In the genomic region with DNA sequence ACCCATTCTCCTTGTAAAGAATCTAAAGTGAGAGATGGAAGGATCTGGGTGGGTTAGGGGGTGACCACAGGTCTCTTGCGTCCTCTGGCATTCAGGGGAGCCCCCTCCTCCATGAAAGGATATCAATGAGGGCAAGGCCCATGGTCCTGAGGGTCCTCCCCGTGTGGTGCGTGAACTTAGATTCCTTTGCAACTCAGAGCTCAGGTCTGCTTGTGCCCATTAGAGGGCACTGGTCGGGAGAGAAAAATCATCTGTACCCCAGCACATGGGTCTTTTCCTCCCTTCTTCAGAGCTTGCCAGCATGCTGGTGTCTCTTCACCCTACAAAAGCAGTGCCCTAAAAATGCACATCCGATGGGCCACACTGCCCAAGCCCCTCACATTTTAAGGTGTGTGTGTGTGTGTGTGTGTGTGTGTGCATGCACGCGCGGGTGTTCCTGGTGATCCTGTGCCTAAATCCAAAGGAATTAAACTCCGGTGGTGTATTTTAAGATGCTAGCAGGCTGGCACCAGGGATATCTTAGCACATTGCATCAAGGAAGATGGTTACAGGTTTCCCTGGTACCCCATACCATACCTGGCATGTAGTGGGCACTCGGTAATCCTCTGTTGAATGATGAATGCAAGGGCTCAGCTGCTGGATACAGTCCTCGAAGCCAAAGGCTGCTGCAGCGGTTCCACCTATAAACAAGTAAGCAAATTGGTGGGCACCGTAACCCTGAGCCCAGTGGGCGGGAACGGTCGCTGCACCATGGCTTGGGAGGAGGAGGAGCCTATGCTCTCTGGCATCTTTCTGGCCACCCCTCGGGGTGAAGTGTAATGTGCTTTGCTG, we compare ENCODE assay signal across 13 cellular contexts. TPM values are rescaled to one million over a fixed set of nuclear protein-coding genes. Genes with fewer than 3 reads are reported as not detected.
DNase-seq lines count a peak whose midpoint lies in the region; ATAC-seq, FAIRE-seq and TF ChIP-seq lines count a peak whose summit lies in the region.
"Had no signal": no experiment of that assay in that cellular context is flagged by ENCODE, and none has a peak within 500 bp of the region (broad histone marks: within the 10 kb centered on the region; RNA-seq: fewer than 3 reads in every experiment).

No MANE protein-coding gene starts in this region.

- no peak overlapping the region for H2BK12ac ChIP-seq in H1 (ENCODE audit: low read depth, low read length)

- no peak overlapping the region for H3K9ac ChIP-seq in H1 (replicated peaks in 1 of 4; ENCODE audit: extremely low read depth in 1 of 4, low read depth in 3 of 4, low read length in 3 of 4)

- peak overlapping the region; percentile 98 for H3K27ac Mint-ChIP-seq in Caco-2 (ENCODE audit: unreplicated experiment)
- H3K27ac Mint-ChIP-seq in activated T-helper 1 cell treated with anti-CD3 and anti-CD28 coated beads, Interleukin-12 subunit alpha, Interleukin-12 subunit beta, Interleukin-2, Interleukin-4 antibody, amounts not matched to agents 30 ng/mL and 10 ng/mL and 1 ng/mL, durations not matched to agents 14 hours and 24 hours and 36 hours: no peak overlapping the region
- no peak overlapping the region for H3K27ac Mint-ChIP-seq in activated T-helper 17 cell treated with anti-CD3 and anti-CD28 coated beads, Interleukin-2, amount 50 U/mL, for 72 hours
- H3K27ac Mint-ChIP-seq: naive B cell had no signal

- no peak overlapping the region for H2BK20ac ChIP-seq in H1 (ENCODE audit: low read length)

- no peak overlapping the region for H3K14ac ChIP-seq in H1 (ENCODE audit: insufficient read length)

- H3K79me2 ChIP-seq in H1 (ENCODE audit: control insufficient read depth in 1 of 2, insufficient read depth in 2 of 2, low read length in 2 of 2): no peaks in the 10 kb centered on the region

- DNase-seq in Caco-2: peak in 1 of 2 experiments; percentile 32
- DNase-seq in H1 (ENCODE audit: low read depth in 1 of 2, low spot score in 2 of 2): no peak
- DNase-seq in retinal pigment epithelial cell (ENCODE audit: low read depth): no peak
- DNase-seq in T-helper 9 cell: no peak
- no peak for DNase-seq in activated T-helper 1 cell treated with anti-CD3 and anti-CD28 coated beads, Interleukin-12 subunit alpha, Interleukin-12 subunit beta, Interleukin-2, Interleukin-4 antibody, amounts not matched to agents 30 ng/mL and 10 ng/mL and 1 ng/mL, durations not matched to agents 14 hours and 24 hours and 36 hours (ENCODE audit: low spot score)
- DNase-seq in testis: no peak
- DNase-seq: activated CD4-positive, alpha-beta T cell treated with anti-CD3 and anti-CD28 coated beads for 48 hours; GDM1; naive B cell had no signal

- H3K4me1 Mint-ChIP-seq in Caco-2 (ENCODE audit: low read depth, unreplicated experiment): peaks cover 34% of the 10 kb centered on the region
- peaks cover 4% of the 10 kb centered on the region for H3K4me1 Mint-ChIP-seq in activated T-helper 1 cell treated with anti-CD3 and anti-CD28 coated beads, Interleukin-12 subunit alpha, Interleukin-12 subunit beta, Interleukin-2, Interleukin-4 antibody, amounts not matched to agents 30 ng/mL and 10 ng/mL and 1 ng/mL, durations not matched to agents 14 hours and 24 hours and 36 hours (ENCODE audit: low read depth)
- H3K4me1 Mint-ChIP-seq in activated T-helper 17 cell treated with anti-CD3 and anti-CD28 coated beads, Interleukin-2, amount 50 U/mL, for 72 hours: no peaks in the 10 kb centered on the region

- H3K18ac ChIP-seq in H1 (ENCODE audit: extremely low read depth, low read length): no peak overlapping the region

- H4K5ac ChIP-seq in H1 (ENCODE audit: insufficient read length, low read depth, low read length): no peak overlapping the region

- TF ChIP-seq CTCF in Caco-2 (IDR thresholded peaks at IDR 0.05; ENCODE audit: insufficient read depth in 1 of 2, low read depth in 1 of 2, low read length in 1 of 2, severe bottlenecking in 1 of 2, unreplicated experiment in 1 of 2): no peak
- TF ChIP-seq CTCF in LNCAP (IDR thresholded peaks at IDR 0.05): peak; percentile 13; the same call in 1 of the 2 replicates
- peak; percentile 21 to 33 (median 24); a peak in 3 of 4 replicates for TF ChIP-seq CTCF in H1 (IDR thresholded peaks at IDR 0.05; ENCODE audit: control extremely low read depth in 1 of 3, insufficient read depth in 1 of 3, low read depth in 1 of 3, low read length in 3 of 3)
- TF ChIP-seq CTCF in retinal pigment epithelial cell (conservative IDR thresholded peaks at IDR 0.05; ENCODE audit: low read depth, low read length): peak; percentile 55
- TF ChIP-seq CTCF in testis (IDR thresholded peaks at IDR 0.05): peak in 1 of 3 experiments; percentile 6

- no peak overlapping the region for H3K27ac ChIP-seq in H1 (ENCODE audit: low read depth, low read length)
- no peak overlapping the region for H3K27ac ChIP-seq in testis

- no peak for FAIRE-seq in H1 (lab: Jason Lieb, UNC)
- FAIRE-seq: astrocyte, RCC 7860 had no signal

- peaks cover 1 to 2% of the 10 kb centered on the region in 2 experiments for H4K20me1 ChIP-seq in H1 (replicated peaks in 1 of 2; ENCODE audit: control insufficient read depth in 1 of 2, insufficient read depth in 2 of 2, low read length in 2 of 2)

- H3K4me1 ChIP-seq in Caco-2: peaks cover 41% of the 10 kb centered on the region
- H3K4me1 ChIP-seq in H1 (replicated peaks in 1 of 4; ENCODE audit: control insufficient read depth in 3 of 4, insufficient read depth in 4 of 4, low read length in 3 of 4): peaks cover 0 to 5% (median under 1%) of the 10 kb centered on the region in 4 experiments; a peak in 3 of 7 replicates
- H3K4me1 ChIP-seq in testis: peaks cover 45% of the 10 kb centered on the region

- H3K9me3 Mint-ChIP-seq in Caco-2 (ENCODE audit: unreplicated experiment): no peaks in the 10 kb centered on the region
- H3K9me3 Mint-ChIP-seq in activated T-helper 1 cell treated with anti-CD3 and anti-CD28 coated beads, Interleukin-12 subunit alpha, Interleukin-12 subunit beta, Interleukin-2, Interleukin-4 antibody, amounts not matched to agents 30 ng/mL and 10 ng/mL and 1 ng/mL, durations not matched to agents 14 hours and 24 hours and 36 hours: no peaks in the 10 kb centered on the region
- H3K9me3 Mint-ChIP-seq in activated T-helper 17 cell treated with anti-CD3 and anti-CD28 coated beads, Interleukin-2, amount 50 U/mL, for 72 hours: no peaks in the 10 kb centered on the region
- H3K9me3 Mint-ChIP-seq: naive B cell had no signal

- no peak overlapping the region for H3K4me3 Mint-ChIP-seq in Caco-2 (ENCODE audit: unreplicated experiment)
- no peak overlapping the region for H3K4me3 Mint-ChIP-seq in activated T-helper 1 cell treated with anti-CD3 and anti-CD28 coated beads, Interleukin-12 subunit alpha, Interleukin-12 subunit beta, Interleukin-2, Interleukin-4 antibody, amounts not matched to agents 30 ng/mL and 10 ng/mL and 1 ng/mL, durations not matched to agents 14 hours and 24 hours and 36 hours
- H3K4me3 Mint-ChIP-seq in activated T-helper 17 cell treated with anti-CD3 and anti-CD28 coated beads, Interleukin-2, amount 50 U/mL, for 72 hours: no peak overlapping the region
- H3K4me3 Mint-ChIP-seq: naive B cell had no signal

- peaks cover 9% of the 10 kb centered on the region; the same call in 1 of the 2 replicates for H3K23me2 ChIP-seq in H1 (ENCODE audit: low read depth, low read length)

- no peak overlapping the region for H3K56ac ChIP-seq in H1 (replicated peaks; ENCODE audit: insufficient read length, low read depth, low read length)

- H2AK5ac ChIP-seq in H1 (ENCODE audit: low read depth, low read length): no peak overlapping the region

- TF ChIP-seq RAD21 in H1 (IDR thresholded peaks at IDR 0.05 in 1 of 2, conservative IDR thresholded peaks at IDR 0.05 in 1 of 2; ENCODE audit: low read depth in 2 of 2, low read length in 2 of 2): peak in 1 of 2 experiments; percentile 16; a peak in 1 of 4 replicates

- POLR2A ChIA-PET in Caco-2 (lab: Charles Lee): no interaction called here
- POLR2A ChIA-PET in H1 (lab: Charles Lee; ENCODE audit: partially characterized antibody): interaction anchor here (1.2 kb wide), 1 partner anchor 26 kb away, joined by 3 read pairs; no protein-coding TSS in a partner anchor

- CTCF ChIA-PET in Caco-2 (lab: Charles Lee) (interaction anchor here (0.6 to 2.7 kb wide), 4 partner anchors 13 to 364 kb away, joined by 3 to 23 read pairs (median 4); no protein-coding TSS in a partner anchor), H1 (lab: Charles Lee; ENCODE audit: partially characterized antibody) (interaction anchor here (1.0 to 6.3 kb wide), 13 partner anchors 8 to 59 kb away, joined by 3 to 55 read pairs (median 3); no protein-coding TSS in a partner anchor)

- intact Hi-C loops in Caco-2 (cut with micrococcal nuclease; ENCODE audit: unreplicated experiment): no loop called here
- intact Hi-C loops in activated T-helper 1 cell treated with anti-CD3 and anti-CD28 coated beads, Interleukin-12 subunit alpha, Interleukin-12 subunit beta, Interleukin-2, Interleukin-4 antibody, amounts not matched to agents 30 ng/mL and 10 ng/mL and 1 ng/mL, durations not matched to agents 14 hours and 24 hours and 36 hours (cut with micrococcal nuclease): no loop called here
- intact Hi-C loops in testis (cut with DNase I; ENCODE audit: low total_unique reads): no loop called here

- no peak overlapping the region for H4K8ac ChIP-seq in H1 (ENCODE audit: extremely low read depth, insufficient read depth, low read length)

- H3K4ac ChIP-seq in H1 (replicated peaks; ENCODE audit: insufficient read length, low read depth, low read length): no peak overlapping the region

- H3K36me3 ChIP-seq in Caco-2 (ENCODE audit: control insufficient read depth, insufficient read depth, low read length) (no peaks in the 10 kb centered on the region), H1 (ENCODE audit: control insufficient read depth in 2 of 4, insufficient read depth in 4 of 4, low read length in 3 of 4) (no peaks in the 10 kb centered on the region), testis (ENCODE audit: low read depth, missing control alignments) (no peaks in the 10 kb centered on the region)

- H3K27me3 ChIP-seq in Caco-2 (replicated peaks; ENCODE audit: control insufficient read depth, insufficient read depth, low read length) (no peaks in the 10 kb centered on the region), H1 (replicated peaks in 1 of 4; ENCODE audit: control insufficient read depth in 3 of 4, extremely low read depth in 1 of 4, insufficient read depth in 3 of 4, low read length in 3 of 4) (peaks cover 6 to 50% (median 41%) of the 10 kb centered on the region in 4 experiments), testis (no peaks in the 10 kb centered on the region)

- H2BK120ac ChIP-seq in H1 (replicated peaks; ENCODE audit: low read depth, low read length): no peak overlapping the region

- no peak overlapping the region for H4K91ac ChIP-seq in H1 (replicated peaks; ENCODE audit: insufficient read length, low read length)

- no peak overlapping the region for H2BK5ac ChIP-seq in H1 (ENCODE audit: low read depth, low read length)

- BruUV-seq in Caco-2 (replicated peaks; lab: Mats Ljungman, UMichigan): no TSS peak

- ATAC-seq in activated T-helper 17 cell treated with anti-CD3 and anti-CD28 coated beads, Interleukin-2, amount 50 U/mL, for 72 hours (replicated peaks): no peak

- 89% methylated on average over 16 of the region's 17 CpGs; no CpG with 5 or more reads in 1 of the 2 experiments for WGBS in H1 (ENCODE audit: extremely low coverage in 1 of 2, insufficient coverage in 1 of 2, insufficient read length in 1 of 2, insufficient replicate concordance in 2 of 2, low coverage in 1 of 2, low lambda C conversion rate in 2 of 2, missing lambda C conversion rate in 1 of 2), 2 experiments
- WGBS in testis, 2 donors: 80 to 86% methylated on average over 12 to 17 of the region's 17 CpGs

- H3K4me3 ChIP-seq in Caco-2 (ENCODE audit: low read depth, low read length) (no peak overlapping the region), H1 (ENCODE audit: extremely low read depth in 1 of 4, insufficient read depth in 2 of 4, low read depth in 3 of 4, low read length in 4 of 4) (no peak overlapping the region), retinal pigment epithelial cell (ENCODE audit: low read length) (no peak overlapping the region), testis (no peak overlapping the region)

- H3K23ac ChIP-seq in H1 (ENCODE audit: insufficient read length): no peak overlapping the region

- peaks cover 9% of the 10 kb centered on the region for H3K36me3 Mint-ChIP-seq in Caco-2 (ENCODE audit: insufficient read depth, unreplicated experiment)
- no peaks in the 10 kb centered on the region for H3K36me3 Mint-ChIP-seq in activated T-helper 1 cell treated with anti-CD3 and anti-CD28 coated beads, Interleukin-12 subunit alpha, Interleukin-12 subunit beta, Interleukin-2, Interleukin-4 antibody, amounts not matched to agents 30 ng/mL and 10 ng/mL and 1 ng/mL, durations not matched to agents 14 hours and 24 hours and 36 hours (ENCODE audit: low read depth)
- H3K36me3 Mint-ChIP-seq in activated T-helper 17 cell treated with anti-CD3 and anti-CD28 coated beads, Interleukin-2, amount 50 U/mL, for 72 hours (ENCODE audit: low read depth): no peaks in the 10 kb centered on the region
- H3K36me3 Mint-ChIP-seq: naive B cell had no signal

- H3K27me3 Mint-ChIP-seq in Caco-2 (ENCODE audit: insufficient read depth, unreplicated experiment): no peaks in the 10 kb centered on the region
- H3K27me3 Mint-ChIP-seq in activated T-helper 1 cell treated with anti-CD3 and anti-CD28 coated beads, Interleukin-12 subunit alpha, Interleukin-12 subunit beta, Interleukin-2, Interleukin-4 antibody, amounts not matched to agents 30 ng/mL and 10 ng/mL and 1 ng/mL, durations not matched to agents 14 hours and 24 hours and 36 hours (ENCODE audit: insufficient read depth): peaks cover 29% of the 10 kb centered on the region
- peaks cover 13% of the 10 kb centered on the region for H3K27me3 Mint-ChIP-seq in activated T-helper 17 cell treated with anti-CD3 and anti-CD28 coated beads, Interleukin-2, amount 50 U/mL, for 72 hours

- no peak overlapping the region for H2BK15ac ChIP-seq in H1 (ENCODE audit: low read length)

- H3K4me2 ChIP-seq in H1 (ENCODE audit: insufficient read depth in 1 of 2, low read depth in 2 of 2, low read length in 2 of 2): no peak overlapping the region

- H2AFZ ChIP-seq in H1 (ENCODE audit: low read length): no peak overlapping the region

- no peaks in the 10 kb centered on the region for H3K79me1 ChIP-seq in H1 (ENCODE audit: low read depth, low read length)

- TF ChIP-seq EP300 in H1 (IDR thresholded peaks at IDR 0.05; ENCODE audit: borderline replicate concordance in 1 of 2, low read depth in 2 of 2, low read length in 2 of 2): no peak

- no peaks in the 10 kb centered on the region for H3K9me3 ChIP-seq in Caco-2
- no peaks in the 10 kb centered on the region for H3K9me3 ChIP-seq in H1 (ENCODE audit: insufficient read depth in 2 of 2, low read depth in 1 of 2, low read length in 1 of 2)
- H3K9me3 ChIP-seq in testis: no peaks in the 10 kb centered on the region

- TF ChIP-seq POLR2A in H1 (IDR thresholded peaks at IDR 0.05; ENCODE audit: control extremely low read depth in 1 of 2, low read depth in 2 of 2, low read length in 2 of 2) (no peak), testis (IDR thresholded peaks at IDR 0.05) (no peak)

RNA-seq across cellular contexts. Expression of gene C1QTNF1, which starts 4.7 kb away (rescaled TPM):
- total RNA-seq in Caco-2 (2022) (16.1 and 19.9 TPM in 2 replicates), testis (1 to 10 TPM; 9.1 to 9.8 TPM)
- total RNA-seq in H1 (2021; fragmentation: NEBNext Ultra II Directional; extraction: Animal tissue kit (Norgen Biotek cat#: 25700)): 2.5 and 3.5 TPM in 2 replicates
- polyA plus RNA-seq in H1 (2011; rRNA removed) (1.5 and 2.1 TPM in 2 replicates), testis (ENCODE audit: insufficient read depth, low read depth, low replicate concordance) (22.5 TPM)
- polyA plus RNA-seq in H1 (2011; cell fraction: cytosol; rRNA removed): 1.1 TPM
- 1.8 TPM for polyA plus RNA-seq in H1 (2011; cell fraction: nucleus; rRNA removed)
- polyA plus RNA-seq in H1 (2012, experiment 1 of 2): 1.4 to 2.4 TPM (median 1.9 TPM) in 4 replicates
- 2.1 TPM for polyA plus RNA-seq in H1 (2012, experiment 2 of 2)
- polyA plus RNA-seq in H1 (2013, experiment 1 of 2): 0.83 TPM
- polyA plus RNA-seq in H1 (2013, experiment 2 of 2): 0.87 TPM
- 0.44 and 0.49 TPM in 2 replicates for polyA minus RNA-seq in H1 (2011; rRNA and poly(A)+ RNA removed)
- 0.95 TPM for polyA minus RNA-seq in H1 (2011; cell fraction: cytosol; rRNA and poly(A)+ RNA removed)
- 1.3 TPM for polyA minus RNA-seq in H1 (2011; cell fraction: nucleus; rRNA and poly(A)+ RNA removed)
- total RNA-seq in activated T-helper 1 cell treated with anti-CD3 and anti-CD28 coated beads, Interleukin-12 subunit alpha, Interleukin-12 subunit beta, Interleukin-2, Interleukin-4 antibody, amounts not matched to agents 30 ng/mL and 10 ng/mL and 1 ng/mL, durations not matched to agents 14 hours and 24 hours and 36 hours: not detected in 2 replicates
- total RNA-seq in activated T-helper 17 cell treated with anti-CD3 and anti-CD28 coated beads, Interleukin-2, amount 50 U/mL, for 72 hours: not detected

RNA-seq across cellular contexts. Expression of gene CANT1, which starts 19.1 kb away (rescaled TPM):
- total RNA-seq in Caco-2 (2022): 68.9 and 86.4 TPM in 2 replicates
- 30.7 and 32.6 TPM in 2 replicates for total RNA-seq in H1 (2021; fragmentation: NEBNext Ultra II Directional; extraction: Animal tissue kit (Norgen Biotek cat#: 25700))
- polyA plus RNA-seq in H1 (2011; rRNA removed): 23.0 and 28.3 TPM in 2 replicates
- 19.0 TPM for polyA plus RNA-seq in H1 (2011; cell fraction: cytosol; rRNA removed)
- 28.5 TPM for polyA plus RNA-seq in H1 (2011; cell fraction: nucleus; rRNA removed)
- polyA plus RNA-seq in H1 (2012, experiment 1 of 2): 19.2 to 24.9 TPM (median 22.0 TPM) in 4 replicates
- polyA plus RNA-seq in H1 (2012, experiment 2 of 2): 28.3 TPM
- polyA plus RNA-seq in H1 (2013, experiment 1 of 2): 21.6 TPM
- polyA plus RNA-seq in H1 (2013, experiment 2 of 2): 24.5 TPM
- polyA minus RNA-seq in H1 (2011; rRNA and poly(A)+ RNA removed): 23.3 and 23.8 TPM in 2 replicates
- 28.7 TPM for polyA minus RNA-seq in H1 (2011; cell fraction: cytosol; rRNA and poly(A)+ RNA removed)
- polyA minus RNA-seq in H1 (2011; cell fraction: nucleus; rRNA and poly(A)+ RNA removed): 13.1 TPM
- 54.7 and 57.3 TPM in 2 replicates for total RNA-seq in activated T-helper 1 cell treated with anti-CD3 and anti-CD28 coated beads, Interleukin-12 subunit alpha, Interleukin-12 subunit beta, Interleukin-2, Interleukin-4 antibody, amounts not matched to agents 30 ng/mL and 10 ng/mL and 1 ng/mL, durations not matched to agents 14 hours and 24 hours and 36 hours
- 10 to 100 TPM; 67.8 to 73.8 TPM for total RNA-seq in activated T-helper 17 cell treated with anti-CD3 and anti-CD28 coated beads, Interleukin-2, amount 50 U/mL, for 72 hours
- total RNA-seq in testis: 10 to 100 TPM; 60.6 to 64.1 TPM
- polyA plus RNA-seq in testis (ENCODE audit: insufficient read depth, low read depth, low replicate concordance): 80.5 TPM

RNA-seq across cellular contexts. Expression of gene ENGASE, which starts 45.9 kb away (rescaled TPM):
- total RNA-seq in Caco-2 (2022) (50.0 and 52.5 TPM in 2 replicates), testis (10 to 100 TPM; 34.9 to 48.5 TPM)
- 30.6 and 36.1 TPM in 2 replicates for total RNA-seq in H1 (2021; fragmentation: NEBNext Ultra II Directional; extraction: Animal tissue kit (Norgen Biotek cat#: 25700))
- polyA plus RNA-seq in H1 (2011; rRNA removed) (9.3 and 18.8 TPM in 2 replicates), testis (ENCODE audit: insufficient read depth, low read depth, low replicate concordance) (20.3 TPM)
- 22.9 TPM for polyA plus RNA-seq in H1 (2011; cell fraction: cytosol; rRNA removed)
- polyA plus RNA-seq in H1 (2011; cell fraction: nucleus; rRNA removed): 218 TPM
- 18.7 to 30.4 TPM (median 25.2 TPM) in 4 replicates for polyA plus RNA-seq in H1 (2012, experiment 1 of 2)
- 8.1 TPM for polyA plus RNA-seq in H1 (2012, experiment 2 of 2)
- 13.4 TPM for polyA plus RNA-seq in H1 (2013, experiment 1 of 2)
- 12.1 TPM for polyA plus RNA-seq in H1 (2013, experiment 2 of 2)
- 9.8 and 10.3 TPM in 2 replicates for polyA minus RNA-seq in H1 (2011; rRNA and poly(A)+ RNA removed)
- polyA minus RNA-seq in H1 (2011; cell fraction: cytosol; rRNA and poly(A)+ RNA removed): 17.5 TPM
- 28.1 TPM for polyA minus RNA-seq in H1 (2011; cell fraction: nucleus; rRNA and poly(A)+ RNA removed)
- 46.1 and 46.6 TPM in 2 replicates for total RNA-seq in activated T-helper 1 cell treated with anti-CD3 and anti-CD28 coated beads, Interleukin-12 subunit alpha, Interleukin-12 subunit beta, Interleukin-2, Interleukin-4 antibody, amounts not matched to agents 30 ng/mL and 10 ng/mL and 1 ng/mL, durations not matched to agents 14 hours and 24 hours and 36 hours
- 10 to 100 TPM; 26.9 to 30.2 TPM for total RNA-seq in activated T-helper 17 cell treated with anti-CD3 and anti-CD28 coated beads, Interleukin-2, amount 50 U/mL, for 72 hours

RNA-seq across cellular contexts. Expression of gene LGALS3BP, which starts 49.0 kb away (rescaled TPM):
- total RNA-seq in Caco-2 (2022): 65.4 and 68.1 TPM in 2 replicates
- total RNA-seq in H1 (2021; fragmentation: NEBNext Ultra II Directional; extraction: Animal tissue kit (Norgen Biotek cat#: 25700)): 53.8 and 56.1 TPM in 2 replicates
- polyA plus RNA-seq in H1 (2011; rRNA removed): 61.6 and 87.5 TPM in 2 replicates
- polyA plus RNA-seq in H1 (2011; cell fraction: cytosol; rRNA removed): 27.3 TPM
- polyA plus RNA-seq in H1 (2011; cell fraction: nucleus; rRNA removed): 94.7 TPM
- 60.4 to 89.3 TPM (median 80.4 TPM) in 4 replicates for polyA plus RNA-seq in H1 (2012, experiment 1 of 2)
- polyA plus RNA-seq in H1 (2012, experiment 2 of 2): 91.4 TPM
- 75.5 TPM for polyA plus RNA-seq in H1 (2013, experiment 1 of 2)
- polyA plus RNA-seq in H1 (2013, experiment 2 of 2): 60.2 TPM
- polyA minus RNA-seq in H1 (2011; rRNA and poly(A)+ RNA removed): 39.2 and 40.3 TPM in 2 replicates
- 57.8 TPM for polyA minus RNA-seq in H1 (2011; cell fraction: cytosol; rRNA and poly(A)+ RNA removed)
- 38.8 TPM for polyA minus RNA-seq in H1 (2011; cell fraction: nucleus; rRNA and poly(A)+ RNA removed)
- 75.3 and 78.5 TPM in 2 replicates for total RNA-seq in activated T-helper 1 cell treated with anti-CD3 and anti-CD28 coated beads, Interleukin-12 subunit alpha, Interleukin-12 subunit beta, Interleukin-2, Interleukin-4 antibody, amounts not matched to agents 30 ng/mL and 10 ng/mL and 1 ng/mL, durations not matched to agents 14 hours and 24 hours and 36 hours
- total RNA-seq in activated T-helper 17 cell treated with anti-CD3 and anti-CD28 coated beads, Interleukin-2, amount 50 U/mL, for 72 hours: 10 to 100 TPM; 44.8 to 48.2 TPM
- total RNA-seq in testis: 100 to 1,000 TPM; 498 to 845 TPM
- polyA plus RNA-seq in testis (ENCODE audit: insufficient read depth, low read depth, low replicate concordance): 328 TPM

Comparison
In these comparisons a context has a peak if more than half of its experiments do, and no peak if none do; other contexts are left out.
1. CTCF ChIP-seq: peak in LNCAP (single experiment), H1 (3 of 3) and retinal pigment epithelial cell (single experiment); none in Caco-2 (0 of 2).